Comparison of ENCODE assay signal across 9 cellular contexts in genomic region chr19:19537321-19538048, GRCh38. TPM values are rescaled to one million over a fixed set of nuclear protein-coding genes. Genes with fewer than 3 reads are reported as not detected.
DNase-seq lines count a peak whose midpoint lies in the region; ATAC-seq and TF ChIP-seq lines count a peak whose summit lies in the region.
"Had no signal": no experiment of that assay in that cellular context is flagged by ENCODE, and none has a peak within 500 bp of the region (broad histone marks: within the 10 kb centered on the region; RNA-seq: fewer than 3 reads in every experiment).

No MANE protein-coding gene starts in this region.

- H3K36me3 ChIP-seq in CD8-positive, alpha-beta T cell (ENCODE audit: insufficient read depth, low read length): no peaks in the 10 kb centered on the region
- H3K36me3 ChIP-seq in HCT116 (ENCODE audit: control insufficient read depth in 1 of 2, insufficient read depth in 2 of 2, low read length in 2 of 2) (no peaks in the 10 kb centered on the region), colonic mucosa (no peaks in the 10 kb centered on the region)

- H3K9me3 Mint-ChIP-seq in CD8-positive, alpha-beta T cell: no peaks in the 10 kb centered on the region
- no peaks in the 10 kb centered on the region for H3K9me3 Mint-ChIP-seq in neural crest cell

- H3K4me2 ChIP-seq in HCT116 (ENCODE audit: low read length): peak overlapping the region; percentile 80

- ATAC-seq in CD8-positive, alpha-beta T cell: no peak
- ATAC-seq in HCT116 (no peak), GM19455 (IDR thresholded peaks at IDR 0.05; ENCODE audit: unreplicated experiment) (no peak), HG03175 (IDR thresholded peaks at IDR 0.05; ENCODE audit: unreplicated experiment) (no peak)

- no peaks in the 10 kb centered on the region for H3K79me2 ChIP-seq in HCT116 (ENCODE audit: insufficient read depth, low read length)

- no peaks in the 10 kb centered on the region for H3K9me2 ChIP-seq in HCT116 (ENCODE audit: insufficient read depth)

- RAD21 ChIA-PET in HCT116 (lab: Charles Lee; ENCODE audit: low non-redundant PET in 1 of 2, low total read pairs in 2 of 2, uncharacterized antibody in 2 of 2, unreplicated experiment in 2 of 2): no interaction called here

- BruUV-seq in HCT116 (replicated peaks; lab: Mats Ljungman, UMichigan): no TSS peak

- H3K9ac ChIP-seq in HCT116 (ENCODE audit: low read length): no peak overlapping the region
- H3K9ac ChIP-seq in colonic mucosa (ENCODE audit: low read depth in 2 of 2, low read length in 2 of 2): no peak overlapping the region

- H3K27me3 Mint-ChIP-seq in CD8-positive, alpha-beta T cell (ENCODE audit: low read depth): no peaks in the 10 kb centered on the region
- peaks cover 23% of the 10 kb centered on the region for H3K27me3 Mint-ChIP-seq in neural crest cell (ENCODE audit: low read depth)

- H3K9me3 ChIP-seq in CD8-positive, alpha-beta T cell (ENCODE audit: low read length): no peaks in the 10 kb centered on the region
- no peaks in the 10 kb centered on the region for H3K9me3 ChIP-seq in HCT116 (ENCODE audit: control insufficient read depth in 1 of 2, insufficient read depth in 1 of 2, low read depth in 1 of 2, low read length in 2 of 2)
- H3K9me3 ChIP-seq in colonic mucosa: no peaks in the 10 kb centered on the region
- H3K9me3 ChIP-seq: MG63 had no signal

- TF ChIP-seq RAD21 in HCT116 (IDR thresholded peaks at IDR 0.05; ENCODE audit: low read depth): no peak

- H3K4me3 ChIP-seq in CD8-positive, alpha-beta T cell (ENCODE audit: low read depth, low read length): peak overlapping the region; percentile 34
- peak overlapping the region in 1 of 2 experiments; percentile 59; a peak in 1 of 4 replicates for H3K4me3 ChIP-seq in HCT116 (replicated peaks in 1 of 2; ENCODE audit: low read depth in 1 of 2, low read length in 2 of 2)
- peak overlapping the region; percentile 27 for H3K4me3 ChIP-seq in colonic mucosa
- H3K4me3 ChIP-seq: MG63 had no signal

- TF ChIP-seq POLR2A in HCT116 (IDR thresholded peaks at IDR 0.05; ENCODE audit: borderline replicate concordance, extremely low read depth, insufficient read depth, insufficient read length): no peak

- peaks cover 31% of the 10 kb centered on the region for H3K4me1 Mint-ChIP-seq in CD8-positive, alpha-beta T cell (ENCODE audit: low read depth)
- H3K4me1 Mint-ChIP-seq in neural crest cell: peaks cover 19% of the 10 kb centered on the region

- intact Hi-C loops in CD8-positive, alpha-beta T cell (cut with DNase I, micrococcal nuclease): loop anchor here in 1 of 2 experiments (5.0 to 10.0 kb wide), 2 partner anchors 197 to 630 kb away; partner anchors contain the start of genes ZNF14 and ZNF486
- intact Hi-C loops in HCT116 (cut with micrococcal nuclease) (no loop called here), colonic mucosa (cut with DNase I) (no loop called here)

- peak overlapping the region; percentile 41 for H3K27ac Mint-ChIP-seq in CD8-positive, alpha-beta T cell
- no peak overlapping the region for H3K27ac Mint-ChIP-seq in neural crest cell (ENCODE audit: unreplicated experiment)

- no peak overlapping the region for H2AFZ ChIP-seq in HCT116 (ENCODE audit: low read depth, low read length, poor library complexity, severe bottlenecking)

- DNase-seq in CD8-positive, alpha-beta T cell: peak in 1 of 7 experiments; percentile 30
- DNase-seq in HCT116 (ENCODE audit: low read depth, low spot score) (no peak), colonic mucosa (no peak), neural crest cell (ENCODE audit: low read depth, low spot score) (no peak), NCI-H2171 treated with DMSO at 0.1 percent for 48 hours (lab: John Stamatoyannopoulos, UW) (no peak), NCI-H1092 treated with DMSO at 0.1 percent for 48 hours (lab: John Stamatoyannopoulos, UW) (no peak)
- DNase-seq: MG63 had no signal

- no peak overlapping the region for H3K27ac ChIP-seq in CD8-positive, alpha-beta T cell (ENCODE audit: low read depth, low read length)
- peak overlapping the region; percentile 51; the same call in 1 of the 2 replicates for H3K27ac ChIP-seq in HCT116 (ENCODE audit: low read depth, low read length)
- no peak overlapping the region for H3K27ac ChIP-seq in colonic mucosa

- peak overlapping the region; percentile 67 for H3K4me3 Mint-ChIP-seq in CD8-positive, alpha-beta T cell
- peak overlapping the region; percentile 64 for H3K4me3 Mint-ChIP-seq in neural crest cell

- H4K20me1 ChIP-seq in HCT116 (ENCODE audit: insufficient read depth): no peaks in the 10 kb centered on the region

- TF ChIP-seq CTCF in CD8-positive, alpha-beta T cell (IDR thresholded peaks at IDR 0.05): no peak
- TF ChIP-seq CTCF in HCT116 (IDR thresholded peaks at IDR 0.05 in 2 of 3, conservative IDR thresholded peaks at IDR 0.05 in 1 of 3; ENCODE audit: borderline replicate concordance in 1 of 3, insufficient read depth in 1 of 3, low read depth in 2 of 3, low read length in 2 of 3): no peak
- no peak for TF ChIP-seq CTCF in colonic mucosa (IDR thresholded peaks at IDR 0.05)
- TF ChIP-seq CTCF in neural crest cell (conservative IDR thresholded peaks at IDR 0.05): no peak

- POLR2A ChIA-PET in CD8-positive, alpha-beta T cell (lab: Charles Lee): no interaction called here
- POLR2A ChIA-PET in HCT116 (lab: Charles Lee): no interaction called here

- no peaks in the 10 kb centered on the region for H3K27me3 ChIP-seq in CD8-positive, alpha-beta T cell (ENCODE audit: insufficient read depth, low read length)
- H3K27me3 ChIP-seq in HCT116 (ENCODE audit: insufficient read depth, low read length) (no peaks in the 10 kb centered on the region), colonic mucosa (peaks cover 29% of the 10 kb centered on the region)
- H3K27me3 ChIP-seq: MG63 had no signal

- CTCF ChIA-PET in CD8-positive, alpha-beta T cell (lab: Charles Lee): interaction anchor here (0.9 kb wide), 1 partner anchor 107 kb away, joined by 3 read pairs; no protein-coding TSS in a partner anchor
- CTCF ChIA-PET in HCT116 (lab: Charles Lee): no interaction called here

- no peaks in the 10 kb centered on the region for H3K36me3 Mint-ChIP-seq in CD8-positive, alpha-beta T cell
- peaks cover 5% of the 10 kb centered on the region for H3K36me3 Mint-ChIP-seq in neural crest cell (ENCODE audit: low read depth)

- H3K4me1 ChIP-seq in CD8-positive, alpha-beta T cell (ENCODE audit: insufficient read depth, low read length): peaks cover 41% of the 10 kb centered on the region
- H3K4me1 ChIP-seq in HCT116 (ENCODE audit: control insufficient read depth in 1 of 2, insufficient read depth in 2 of 2, low read length in 2 of 2) (peaks cover 12 to 34% of the 10 kb centered on the region in 2 experiments), colonic mucosa (peaks cover 7% of the 10 kb centered on the region)

TF ChIP-seq in HCT116, 20 proteins besides CTCF, POLR2A, EP300 and RAD21:
- no peak for TF ChIP-seq JUND (IDR thresholded peaks at IDR 0.05)
- no peak for TF ChIP-seq CEBPB (IDR thresholded peaks at IDR 0.05; ENCODE audit: low read depth)
- TF ChIP-seq SRF (IDR thresholded peaks at IDR 0.05; ENCODE audit: low read depth): no peak
TF ChIP-seq in HCT116: peak in this region for 0.

RNA-seq across cellular contexts. Expression of gene CILP2, which starts 0.6 kb away (rescaled TPM):
- under 1 TPM; 0.71 to 0.81 TPM for total RNA-seq in CD8-positive, alpha-beta T cell
- total RNA-seq in HCT116 (2021; ENCODE audit: unreplicated experiment) (13.1 TPM), colonic mucosa (under 1 TPM; 0.05 to 0.35 TPM), neural crest cell (2.7 and 2.9 TPM in 2 replicates)
- 9.3 and 10.3 TPM in 2 replicates for polyA plus RNA-seq in HCT116 (2012)

RNA-seq across cellular contexts. Expression of gene YJEFN3, which starts 8.8 kb away (rescaled TPM):
- total RNA-seq in CD8-positive, alpha-beta T cell: 1 to 10 TPM; 3.4 to 4.3 TPM
- total RNA-seq in HCT116 (2021; ENCODE audit: unreplicated experiment) (25.3 TPM), colonic mucosa (10 to 100 TPM in 1 of 2 donors, 1 to 10 TPM in 1; 1.9 to 17.3 TPM), neural crest cell (15.0 and 18.1 TPM in 2 replicates)
- 10.1 and 11.7 TPM in 2 replicates for polyA plus RNA-seq in HCT116 (2012)

RNA-seq across cellular contexts. Expression of gene NDUFA13, which starts 21.5 kb away (rescaled TPM):
- 100 to 1,000 TPM; 151 to 166 TPM for total RNA-seq in CD8-positive, alpha-beta T cell
- total RNA-seq in HCT116 (2021; ENCODE audit: unreplicated experiment): 339 TPM
- 415 and 570 TPM in 2 replicates for polyA plus RNA-seq in HCT116 (2012)
- 100 to 1,000 TPM; 399 to 494 TPM for total RNA-seq in colonic mucosa
- total RNA-seq in neural crest cell: 371 and 389 TPM in 2 replicates

RNA-seq across cellular contexts. Expression of gene TSSK6, which starts 22.1 kb away (rescaled TPM):
- 1 to 10 TPM; 3.6 to 3.7 TPM for total RNA-seq in CD8-positive, alpha-beta T cell
- total RNA-seq in HCT116 (2021; ENCODE audit: unreplicated experiment) (4.1 TPM), colonic mucosa (1 to 10 TPM; 2.2 to 3.6 TPM), neural crest cell (2.7 and 2.9 TPM in 2 replicates)
- polyA plus RNA-seq in HCT116 (2012): 2.7 and 4.1 TPM in 2 replicates
